Comparison of ENCODE assay signal across 15 cellular contexts in genomic region chr2:7697052-7697451, GRCh38.
"Had no signal": no experiment of that assay in that cellular context is flagged by ENCODE, and none has a peak within 500 bp of the region (broad histone marks: within the 10 kb centered on the region; RNA-seq: fewer than 3 reads in every experiment).

No MANE protein-coding gene starts in this region.

- H3K4me3 Mint-ChIP-seq: activated CD4-positive, alpha-beta memory T cell treated with anti-CD3 and anti-CD28 coated beads for 36 hours; activated naive CD8-positive, alpha-beta T cell; brain; effector memory CD8-positive, alpha-beta T cell; naive B cell had no signal

- H3K9me3 Mint-ChIP-seq: activated CD4-positive, alpha-beta memory T cell treated with anti-CD3 and anti-CD28 coated beads for 36 hours; effector memory CD8-positive, alpha-beta T cell had no signal

- H3K4me1 Mint-ChIP-seq: naive B cell had no signal

- H3K4me3 ChIP-seq: lung, uterus had no signal

- H3K36me3 Mint-ChIP-seq: activated CD4-positive, alpha-beta memory T cell treated with anti-CD3 and anti-CD28 coated beads for 36 hours; brain; naive B cell had no signal

- ATAC-seq: effector memory CD8-positive, alpha-beta T cell; left cardiac atrium had no signal

- H3K27me3 Mint-ChIP-seq: activated naive CD8-positive, alpha-beta T cell; naive B cell had no signal

- H3K27ac Mint-ChIP-seq: activated CD4-positive, alpha-beta memory T cell treated with anti-CD3 and anti-CD28 coated beads for 36 hours; activated naive CD8-positive, alpha-beta T cell; brain; effector memory CD8-positive, alpha-beta T cell had no signal

- DNase-seq: activated CD4-positive, alpha-beta memory T cell treated with anti-CD3 and anti-CD28 coated beads for 36 hours; activated CD4-positive, CD25-positive, alpha-beta regulatory T cell treated with anti-CD3 and anti-CD28 coated beads, Interleukin-2, amount 50 U/mL, for 72 hours; activated gamma-delta T cell; activated T-cell treated with anti-CD3 and anti-CD28 coated beads, Interleukin-2, amount 50 U/mL, for 48 hours; amygdala; effector memory CD8-positive, alpha-beta T cell; hippocampal formation; left cardiac atrium; naive B cell; posterior cingulate gyrus; small intestine; uterus had no signal
